Comparison of ENCODE assay signal across 10 cellular contexts in genomic region chr12:96132819-96133218, GRCh38.
DNase-seq lines count a peak whose midpoint lies in the region; ATAC-seq, FAIRE-seq and TF ChIP-seq lines count a peak whose summit lies in the region.
"Had no signal": no experiment of that assay in that cellular context is flagged by ENCODE, and none has a peak within 500 bp of the region (broad histone marks: within the 10 kb centered on the region; RNA-seq: fewer than 3 reads in every experiment).

No MANE protein-coding gene starts in this region.

- no peak for FAIRE-seq in small intestine (lab: Jason Lieb, UNC)

- H3K27me3 Mint-ChIP-seq in endodermal cell (ENCODE audit: insufficient read depth), result peaks cover 5% of the 10 kb centered on the region

- ATAC-seq in GM18519 (IDR thresholded peaks at IDR 0.05; ENCODE audit: low FRiP score, unreplicated experiment), result no peak

- DNase-seq in endodermal cell (peak; percentile 64), activated gamma-delta T cell treated with Interleukin-2 at 50 U/mL for 16 hours (no peak), foreskin melanocyte (no peak), small intestine (no peak)
- DNase-seq: IMR-90; stimulated activated CD4-positive, alpha-beta T cell treated with anti-CD3 and anti-CD28 coated beads, Interleukin-4, amount 100 ng/mL, for 1 hour had no signal

- 89 to 100% methylated on average over 4 of the region's 4 CpGs for WGBS in endodermal cell (ENCODE audit: insufficient coverage in 1 of 2, insufficient read length in 1 of 2), 2 experiments
- WGBS in small intestine, 3 donors, result 93 to 95% (median 93%) methylated on average over 4 of the region's 4 CpGs

- no peak overlapping the region for H3K27ac Mint-ChIP-seq in endodermal cell

- H3F3A ChIP-seq in DOHH2 (ENCODE audit: control insufficient read depth, insufficient read depth) (no peaks in the 10 kb centered on the region), OCI-LY1 (ENCODE audit: insufficient read depth, low read length) (no peaks in the 10 kb centered on the region)

- H3K36me3 Mint-ChIP-seq in endodermal cell (ENCODE audit: low read depth), result no peaks in the 10 kb centered on the region

- no peak overlapping the region for H3K9ac ChIP-seq in OCI-LY1 (ENCODE audit: low read length)
- no peak overlapping the region for H3K9ac ChIP-seq in endodermal cell (ENCODE audit: extremely low read depth, low read length, poor library complexity, severe bottlenecking)

- H3K4me2 ChIP-seq in DOHH2 (ENCODE audit: low read length) (no peak overlapping the region), OCI-LY1 (ENCODE audit: low read length) (no peak overlapping the region)

- no peak overlapping the region for H3K4me3 ChIP-seq in DOHH2 (ENCODE audit: low read length)
- no peak overlapping the region for H3K4me3 ChIP-seq in OCI-LY1 (ENCODE audit: low read depth, low read length, poor library complexity, severe bottlenecking)
- H3K4me3 ChIP-seq in endodermal cell (ENCODE audit: low read length), result no peak overlapping the region
- no peak overlapping the region for H3K4me3 ChIP-seq in small intestine (ENCODE audit: low read depth in 1 of 2, low read length in 2 of 2)

- H3K79me2 ChIP-seq in DOHH2 (ENCODE audit: control insufficient read depth, low read length), result no peaks in the 10 kb centered on the region
- no peaks in the 10 kb centered on the region for H3K79me2 ChIP-seq in OCI-LY1 (ENCODE audit: insufficient read depth, low read length)

- H3K4me1 Mint-ChIP-seq in endodermal cell, result peaks cover 5% of the 10 kb centered on the region

- H3K9me2 ChIP-seq in DOHH2 (replicated peaks; ENCODE audit: control insufficient read depth, low read length) (no peaks in the 10 kb centered on the region), OCI-LY1 (ENCODE audit: low read depth, low read length) (no peaks in the 10 kb centered on the region)

- H3K27me3 ChIP-seq in DOHH2 (ENCODE audit: control insufficient read depth, low read length) (0 out of 2 replicates have a peak, but pooled peaks cover 2% of the 10 kb centered on the region), OCI-LY1 (ENCODE audit: insufficient read depth, low read length) (no peaks in the 10 kb centered on the region), endodermal cell (ENCODE audit: control insufficient read depth, insufficient read depth, low read length, poor library complexity, severe bottlenecking) (no peaks in the 10 kb centered on the region), small intestine (ENCODE audit: control insufficient read depth in 2 of 2, insufficient read depth in 2 of 2, low read length in 2 of 2) (peaks cover 0 to 3% of the 10 kb centered on the region in 2 donors)

- H3K9me3 ChIP-seq in DOHH2 (ENCODE audit: control insufficient read depth, insufficient read depth, low read length) (no peaks in the 10 kb centered on the region), OCI-LY1 (ENCODE audit: low read length) (no peaks in the 10 kb centered on the region), endodermal cell (ENCODE audit: control insufficient read depth, low read length) (no peaks in the 10 kb centered on the region), small intestine (ENCODE audit: control insufficient read depth, low read depth) (no peaks in the 10 kb centered on the region)

- H3K36me3 ChIP-seq in DOHH2 (ENCODE audit: control insufficient read depth, low read length), result no peaks in the 10 kb centered on the region
- no peaks in the 10 kb centered on the region for H3K36me3 ChIP-seq in OCI-LY1 (ENCODE audit: insufficient read depth, low read length)
- no peaks in the 10 kb centered on the region for H3K36me3 ChIP-seq in endodermal cell (ENCODE audit: control insufficient read depth, insufficient read depth, low read length)
- H3K36me3 ChIP-seq in small intestine (ENCODE audit: control insufficient read depth in 2 of 2, insufficient read depth in 2 of 2, low read length in 2 of 2), result no peaks in the 10 kb centered on the region

- H3K27ac ChIP-seq in 22Rv1, result no peak overlapping the region
- no peak overlapping the region for H3K27ac ChIP-seq in DOHH2 (ENCODE audit: low read depth, low read length)
- no peak overlapping the region for H3K27ac ChIP-seq in OCI-LY1 (ENCODE audit: low read depth, low read length, poor library complexity, severe bottlenecking)
- no peak overlapping the region for H3K27ac ChIP-seq in endodermal cell (ENCODE audit: low read depth, low read length)
- H3K27ac ChIP-seq in small intestine (ENCODE audit: low read depth in 1 of 2, low read length in 1 of 2), result no peak overlapping the region

- TF ChIP-seq CTCF in 22Rv1 (IDR thresholded peaks at IDR 0.05) (peak; percentile 41), DOHH2 (IDR thresholded peaks at IDR 0.05; ENCODE audit: low read depth, low read length, poor library complexity, severe bottlenecking) (peak; percentile 17), OCI-LY1 (IDR thresholded peaks at IDR 0.05; ENCODE audit: low read length) (peak; percentile 22; the same call in 1 of the 2 replicates), endodermal cell (conservative IDR thresholded peaks at IDR 0.05) (peak; percentile 75)

- no peak overlapping the region for H2AFZ ChIP-seq in OCI-LY1 (ENCODE audit: low read length)

- H4K20me1 ChIP-seq in DOHH2 (ENCODE audit: control insufficient read depth, insufficient read depth, low read depth, low read length), result no peaks in the 10 kb centered on the region
- no peaks in the 10 kb centered on the region for H4K20me1 ChIP-seq in OCI-LY1 (ENCODE audit: insufficient read depth, low read length)

- H3K9me3 Mint-ChIP-seq in endodermal cell, result no peaks in the 10 kb centered on the region

- H3K4me1 ChIP-seq in DOHH2 (ENCODE audit: control insufficient read depth, low read length) (peaks cover 8% of the 10 kb centered on the region), OCI-LY1 (ENCODE audit: insufficient read depth, low read length, severe bottlenecking) (no peaks in the 10 kb centered on the region), endodermal cell (ENCODE audit: control insufficient read depth, insufficient read depth, low read length) (no peaks in the 10 kb centered on the region), small intestine (ENCODE audit: control insufficient read depth in 2 of 2, insufficient read depth in 1 of 2, low read depth in 1 of 2, low read length in 1 of 2) (no peaks in the 10 kb centered on the region)

- no peak overlapping the region for H3K4me3 Mint-ChIP-seq in endodermal cell

Comparison
In these comparisons a context has a peak if more than half of its experiments do, and no peak if none do; other contexts are left out.
1. CTCF ChIP-seq: peak in every context shown above with its lines; median percentile 75 in endodermal cell; 41 in 22Rv1; 22 in OCI-LY1; 17 in DOHH2.